In genomic region chr19:3612901-3613741, GRCh38 we compare ENCODE assay signal across 1 cellular context.
TF ChIP-seq lines count a peak whose summit lies in the region.

No MANE protein-coding gene starts in this region.

TF ChIP-seq in IMR-90, 13 proteins besides CTCF, POLR2A, EP300 and RAD21:
- TF ChIP-seq ELK1 (IDR thresholded peaks at IDR 0.05; ENCODE audit: borderline replicate concordance, low read depth, low read length) (no peak), FOS (IDR thresholded peaks at IDR 0.05; ENCODE audit: low read depth, low read length) (no peak), MAZ (IDR thresholded peaks at IDR 0.05; ENCODE audit: borderline replicate concordance, low read depth, low read length) (no peak), BHLHE40 (IDR thresholded peaks at IDR 0.05; ENCODE audit: low read depth, low read length) (no peak), MXI1 (IDR thresholded peaks at IDR 0.05; ENCODE audit: borderline replicate concordance, low read depth, low read length) (no peak), SMC3 (IDR thresholded peaks at IDR 0.05; ENCODE audit: low read depth, low read length) (no peak), USF2 (IDR thresholded peaks at IDR 0.05; ENCODE audit: low read depth, low read length) (no peak)
